ENCODE assay signal across 22 cellular contexts in genomic region chr14:94655169-94655710, GRCh38. TPM values are rescaled to one million over a fixed set of nuclear protein-coding genes. Genes with fewer than 3 reads are reported as not detected.
DNase-seq lines count a peak whose midpoint lies in the region; ATAC-seq and TF ChIP-seq lines count a peak whose summit lies in the region.
"Had no signal": no experiment of that assay in that cellular context is flagged by ENCODE, and none has a peak within 500 bp of the region (broad histone marks: within the 10 kb centered on the region; RNA-seq: fewer than 3 reads in every experiment).

No MANE protein-coding gene starts in this region.

- TF ChIP-seq CTCF in BJ (IDR thresholded peaks at IDR 0.05; ENCODE audit: insufficient read depth, low read depth, low read length) (no peak), coronary artery (IDR thresholded peaks at IDR 0.05) (no peak), GM10248 (IDR thresholded peaks at IDR 0.05; ENCODE audit: control extremely low read depth, extremely low read depth, low read depth, missing control alignments) (no peak)

- intact Hi-C loops in sciatic nerve (cut with DNase I): no loop called here

- no peak overlapping the region for H3K27ac ChIP-seq in coronary artery
- H3K27ac ChIP-seq: BLaER1 treated with 17β-estradiol and CSF1 and Interleukin-3, amounts not matched to agents 10 nM and 100 nM; SJSA1 had no signal

- DNase-seq in BJ (ENCODE audit: low read depth) (peak; percentile 70), coronary artery (ENCODE audit: low spot score) (peak; percentile 9), sciatic nerve (ENCODE audit: low spot score) (no peak), HT-29 (ENCODE audit: low spot score) (no peak), GM10248 (ENCODE audit: extremely low spot score) (no peak)
- no peak for DNase-seq in stimulated activated CD4-positive, alpha-beta T cell treated with anti-CD3 and anti-CD28 coated beads, Interleukin-4, amount 100 ng/mL, for 1 hour
- DNase-seq: CD4-positive, alpha-beta T cell; HCEC 1CT; NCI-H1092; NCI-H1417 treated with DMSO at 0.1 percent for 48 hours; NCI-H1694 treated with DMSO at 0.1 percent for 48 hours; NCI-H2081; NCI-H2171; NCI-H226; NCI-H510A; NCI-H69; Right ventricle myocardium superior; RPMI8226 had no signal

- no peaks in the 10 kb centered on the region for H3K27me3 ChIP-seq in BJ (ENCODE audit: control insufficient read depth, insufficient read depth, low read length)
- H3K27me3 ChIP-seq: BLaER1 treated with 17β-estradiol and CSF1 and Interleukin-3, amounts not matched to agents 10 nM and 100 nM; SJSA1 had no signal

- ATAC-seq in sciatic nerve: peak; percentile 75
- ATAC-seq in activated CD4-positive, CD25-positive, alpha-beta regulatory T cell treated with anti-CD3 and anti-CD28 coated beads, Interleukin-2, amount 50 U/mL, for 24 hours: no peak

- H3K4me3 ChIP-seq in BJ (ENCODE audit: low read depth, low read length) (no peak overlapping the region), coronary artery (no peak overlapping the region)
- H3K4me3 ChIP-seq: BLaER1 treated with 17β-estradiol and CSF1 and Interleukin-3, amounts not matched to agents 10 nM and 100 nM; SJSA1 had no signal

- POLR2A ChIA-PET in BJ (lab: Charles Lee): no interaction called here
- POLR2A ChIA-PET in GM10248 (lab: Yijun Ruan, JAX): no interaction called here

- H3K36me3 ChIP-seq in BJ (ENCODE audit: control insufficient read depth, insufficient read depth, low read length): no peaks in the 10 kb centered on the region
- H3K36me3 ChIP-seq: BLaER1 treated with 17β-estradiol and CSF1 and Interleukin-3, amounts not matched to agents 10 nM and 100 nM; SJSA1 had no signal

- CTCF ChIA-PET in BJ (lab: Yijun Ruan, JAX) (no interaction called here), GM10248 (lab: Yijun Ruan, JAX) (no interaction called here)

RNA-seq across cellular contexts. Expression of gene SERPINA3, which starts 43.0 kb away (rescaled TPM):
- polyA plus RNA-seq in BJ (2011; rRNA removed): 0.70 and 0.91 TPM in 2 replicates
- 0.36 and 0.47 TPM in 2 replicates for polyA minus RNA-seq in BJ (2011; rRNA and poly(A)+ RNA removed)
- 77.1 TPM for total RNA-seq in sciatic nerve
- total RNA-seq in HT-29 (2014; rRNA removed; shearing (Covaris generic)): 1.0 and 2.0 TPM in 2 replicates
- total RNA-seq: CD4-positive, alpha-beta T cell; H1 had no signal
- polyA plus RNA-seq: H1 had no signal

Comparison
In these comparisons a context has a peak if more than half of its experiments do, and no peak if none do; other contexts are left out.
1. DNase-seq: peak in BJ (single experiment) and coronary artery (single experiment); none in sciatic nerve (single experiment), HT-29 (single experiment), GM10248 (single experiment) and stimulated activated CD4-positive, alpha-beta T cell treated with anti-CD3 and anti-CD28 coated beads, Interleukin-4, amount 100 ng/mL, for 1 hour (single experiment).
2. RNA of gene SERPINA3, which starts 43.0 kb away (total RNA-seq): 77.1 TPM in sciatic nerve (single experiment); 1.0 to 2.0 TPM in HT-29; every median in the first group is over 10 times any median in the second.